ENCODE assay signal across 1 cellular context in the genomic region with DNA sequence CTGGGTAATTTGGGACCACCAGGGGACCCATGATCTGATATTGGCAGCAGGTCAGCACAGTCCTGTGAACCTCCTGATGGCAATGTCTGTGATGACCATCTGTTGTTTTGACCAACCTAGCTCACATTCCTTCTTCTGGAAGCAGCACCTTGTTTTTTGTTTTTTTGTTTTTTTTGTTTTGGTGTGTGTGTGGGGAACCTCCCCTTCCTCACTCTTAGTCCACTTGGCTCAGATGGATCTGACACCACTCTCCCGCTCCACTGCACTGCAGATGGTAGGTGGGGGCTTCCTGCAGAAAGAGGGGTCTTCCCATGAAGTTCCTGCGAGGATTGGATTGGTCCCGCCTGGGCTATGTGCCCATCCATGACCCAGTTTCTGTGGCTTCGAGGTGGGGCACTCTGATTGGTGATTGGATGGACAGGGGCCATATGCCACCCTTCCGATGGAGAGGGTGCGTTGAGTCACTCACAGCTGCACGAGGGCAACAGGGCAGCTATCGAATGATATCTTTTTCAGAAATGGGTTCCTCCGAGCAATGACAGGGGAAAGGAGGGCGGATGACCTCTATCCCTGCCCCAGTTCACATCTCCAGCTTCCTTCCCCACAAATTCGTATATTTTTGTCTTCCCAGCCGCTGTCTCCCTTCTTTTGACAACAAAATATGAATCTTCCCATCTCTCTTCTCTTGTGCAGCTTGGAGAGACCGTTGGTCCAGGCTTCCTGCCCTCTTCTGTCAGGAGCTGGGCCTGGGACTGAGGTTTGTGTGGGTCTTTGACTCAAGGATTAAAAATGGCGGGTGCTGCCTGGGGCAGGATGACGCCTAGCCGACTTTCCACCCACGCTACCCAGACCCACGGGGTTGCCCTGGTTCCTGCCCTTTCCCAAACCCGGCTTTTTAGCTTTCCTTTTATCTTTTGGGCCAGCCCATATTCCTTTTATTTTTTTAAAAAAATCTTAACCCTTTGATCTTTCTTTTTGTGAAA.
TF ChIP-seq lines count a peak whose summit lies in the region.

No MANE protein-coding gene starts in this region.

TF ChIP-seq in neural cell, 6 proteins besides CTCF, POLR2A, EP300 and RAD21 (continued from another document):
- TF ChIP-seq, protein P1, sequence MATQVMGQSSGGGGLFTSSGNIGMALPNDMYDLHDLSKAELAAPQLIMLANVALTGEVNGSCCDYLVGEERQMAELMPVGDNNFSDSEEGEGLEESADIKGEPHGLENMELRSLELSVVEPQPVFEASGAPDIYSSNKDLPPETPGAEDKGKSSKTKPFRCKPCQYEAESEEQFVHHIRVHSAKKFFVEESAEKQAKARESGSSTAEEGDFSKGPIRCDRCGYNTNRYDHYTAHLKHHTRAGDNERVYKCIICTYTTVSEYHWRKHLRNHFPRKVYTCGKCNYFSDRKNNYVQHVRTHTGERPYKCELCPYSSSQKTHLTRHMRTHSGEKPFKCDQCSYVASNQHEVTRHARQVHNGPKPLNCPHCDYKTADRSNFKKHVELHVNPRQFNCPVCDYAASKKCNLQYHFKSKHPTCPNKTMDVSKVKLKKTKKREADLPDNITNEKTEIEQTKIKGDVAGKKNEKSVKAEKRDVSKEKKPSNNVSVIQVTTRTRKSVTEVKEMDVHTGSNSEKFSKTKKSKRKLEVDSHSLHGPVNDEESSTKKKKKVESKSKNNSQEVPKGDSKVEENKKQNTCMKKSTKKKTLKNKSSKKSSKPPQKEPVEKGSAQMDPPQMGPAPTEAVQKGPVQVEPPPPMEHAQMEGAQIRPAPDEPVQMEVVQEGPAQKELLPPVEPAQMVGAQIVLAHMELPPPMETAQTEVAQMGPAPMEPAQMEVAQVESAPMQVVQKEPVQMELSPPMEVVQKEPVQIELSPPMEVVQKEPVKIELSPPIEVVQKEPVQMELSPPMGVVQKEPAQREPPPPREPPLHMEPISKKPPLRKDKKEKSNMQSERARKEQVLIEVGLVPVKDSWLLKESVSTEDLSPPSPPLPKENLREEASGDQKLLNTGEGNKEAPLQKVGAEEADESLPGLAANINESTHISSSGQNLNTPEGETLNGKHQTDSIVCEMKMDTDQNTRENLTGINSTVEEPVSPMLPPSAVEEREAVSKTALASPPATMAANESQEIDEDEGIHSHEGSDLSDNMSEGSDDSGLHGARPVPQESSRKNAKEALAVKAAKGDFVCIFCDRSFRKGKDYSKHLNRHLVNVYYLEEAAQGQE (IDR thresholded peaks at IDR 0.05; ENCODE audit: borderline replicate concordance), result no peak
- TF ChIP-seq TAF1 (IDR thresholded peaks at IDR 0.05; ENCODE audit: low read depth), result no peak
- no peak for TF ChIP-seq SMC3 (conservative IDR thresholded peaks at IDR 0.05; ENCODE audit: poor library complexity)
- no peak for TF ChIP-seq MXI1 (conservative IDR thresholded peaks at IDR 0.05; ENCODE audit: poor library complexity, severe bottlenecking)
TF ChIP-seq in neural cell: peak in this region for 0.
